In genomic region chr3:129067731-129068130, GRCh38 we compare ENCODE assay signal across 14 cellular contexts. TPM values are rescaled to one million over a fixed set of nuclear protein-coding genes. Genes with fewer than 3 reads are reported as not detected.
DNase-seq lines count a peak whose midpoint lies in the region; ATAC-seq, FAIRE-seq and TF ChIP-seq lines count a peak whose summit lies in the region.
"Not testable (repeated sequence)": the region's sequence is repeated elsewhere in the genome, so short reads cannot be mapped to it uniquely, and the experiment has no call there.
"Had no signal": no experiment of that assay in that cellular context is flagged by ENCODE, and none has a peak within 500 bp of the region (broad histone marks: within the 10 kb centered on the region; RNA-seq: fewer than 3 reads in every experiment).

No MANE protein-coding gene starts in this region.

- H2BK15ac ChIP-seq in H1 (ENCODE audit: low read length): not testable (repeated sequence)

- not testable (repeated sequence) for H3K4me2 ChIP-seq in DND-41 (ENCODE audit: insufficient read depth, low read length)
- 0 out of 2 replicates have a peak overlapping the region, but pooled peaks have one; percentile 51 for H3K4me2 ChIP-seq in OCI-LY3 (ENCODE audit: low read length)
- H3K4me2 ChIP-seq in H1 (ENCODE audit: insufficient read depth in 1 of 2, low read depth in 2 of 2, low read length in 2 of 2): 0 out of 4 replicates have a peak overlapping the region, but pooled peaks of 1 of the 2 experiments have one; percentile 29

- TF ChIP-seq EP300 in H1 (IDR thresholded peaks at IDR 0.05; ENCODE audit: borderline replicate concordance in 1 of 2, low read depth in 2 of 2, low read length in 2 of 2): not testable (repeated sequence)

- not testable (repeated sequence) for TF ChIP-seq CTCF in DND-41 (IDR thresholded peaks at IDR 0.05; ENCODE audit: borderline replicate concordance, extremely low read depth, low read length, poor library complexity, severe bottlenecking); OCI-LY3 (IDR thresholded peaks at IDR 0.05; ENCODE audit: low read depth, low read length)
- TF ChIP-seq CTCF in H1 (IDR thresholded peaks at IDR 0.05; ENCODE audit: control extremely low read depth in 1 of 3, insufficient read depth in 1 of 3, low read depth in 1 of 3, low read length in 3 of 3): 0 out of 4 replicates have a peak, but pooled peaks of 1 of the 3 experiments have one; percentile 11

- H3K36me3 ChIP-seq in DND-41 (ENCODE audit: insufficient read depth, low read length); OCI-LY3 (replicated peaks; ENCODE audit: low read depth, low read length); H1 (ENCODE audit: control insufficient read depth in 2 of 4, insufficient read depth in 4 of 4, low read length in 3 of 4); mucosa of rectum (ENCODE audit: control insufficient read depth in 2 of 2, insufficient read depth in 2 of 2, low read length in 2 of 2): not testable (repeated sequence)

- not testable (repeated sequence) for H4K20me1 ChIP-seq in DND-41 (ENCODE audit: insufficient read depth, low read length); OCI-LY3 (ENCODE audit: insufficient read depth, low read length); H1 (replicated peaks in 1 of 2; ENCODE audit: control insufficient read depth in 1 of 2, insufficient read depth in 2 of 2, low read length in 2 of 2)

- not testable (repeated sequence) for H3K27ac ChIP-seq in DND-41 (ENCODE audit: low read length); OCI-LY3 (ENCODE audit: low read length); H1 (ENCODE audit: low read depth, low read length)
- peak overlapping the region; percentile 90 to 92 for H3K27ac ChIP-seq in mucosa of rectum (ENCODE audit: low read depth in 2 of 2, low read length in 2 of 2)

- not testable (repeated sequence) for H4K5ac ChIP-seq in H1 (ENCODE audit: insufficient read length, low read depth, low read length)

- H3K4me1 ChIP-seq in DND-41 (ENCODE audit: insufficient read depth, low read length); OCI-LY3 (ENCODE audit: low read length); H1 (replicated peaks in 1 of 4; ENCODE audit: control insufficient read depth in 3 of 4, insufficient read depth in 4 of 4, low read length in 3 of 4): not testable (repeated sequence)
- H3K4me1 ChIP-seq in mucosa of rectum (ENCODE audit: control insufficient read depth in 2 of 2, insufficient read depth in 2 of 2, low read length in 2 of 2): peaks cover 33 to 40% of the 10 kb centered on the region in 2 donors

- H3K36me3 Mint-ChIP-seq in activated CD4-positive, alpha-beta memory T cell treated with anti-CD3 and anti-CD28 coated beads, Interleukin-2, amount 10 ng/mL, durations not matched to agents 7 days and 5 days (ENCODE audit: low read depth); activated naive CD4-positive, alpha-beta T cell treated with anti-CD3 and anti-CD28 coated beads, Interleukin-2, amount 50 U/mL, for 24 hours: not testable (repeated sequence)

- peak overlapping the region; percentile 7 for H3K4me3 Mint-ChIP-seq in activated CD4-positive, alpha-beta memory T cell treated with anti-CD3 and anti-CD28 coated beads, Interleukin-2, amount 10 ng/mL, durations not matched to agents 7 days and 5 days
- H3K4me3 Mint-ChIP-seq in activated naive CD4-positive, alpha-beta T cell treated with anti-CD3 and anti-CD28 coated beads, Interleukin-2, amount 50 U/mL, for 24 hours: peak overlapping the region; percentile 68

- H2AK5ac ChIP-seq in H1 (ENCODE audit: low read depth, low read length): not testable (repeated sequence)

- H2AFZ ChIP-seq in DND-41 (ENCODE audit: low read depth, low read length); OCI-LY3 (ENCODE audit: low read depth, low read length); H1 (ENCODE audit: low read length): not testable (repeated sequence)

- not testable (repeated sequence) for H2BK20ac ChIP-seq in H1 (ENCODE audit: low read length)

- H3K79me1 ChIP-seq in H1 (ENCODE audit: low read depth, low read length): not testable (repeated sequence)

- not testable (repeated sequence) for H2BK12ac ChIP-seq in H1 (ENCODE audit: low read depth, low read length)

- DNase-seq in DND-41: peak; percentile 19
- DNase-seq in activated CD4-positive, alpha-beta memory T cell treated with anti-CD3 and anti-CD28 coated beads, Interleukin-2, amount 10 ng/mL, durations not matched to agents 7 days and 5 days; H1 (ENCODE audit: low read depth in 1 of 2, low spot score in 2 of 2): not testable (repeated sequence)
- DNase-seq in stimulated activated CD4-positive, alpha-beta T cell treated with anti-CD3 and anti-CD28 coated beads, Interleukin-1b, Interleukin-23, amount 100 ng/mL, for 48 hours: peak; percentile 42

- TF ChIP-seq RAD21 in H1 (IDR thresholded peaks at IDR 0.05 in 1 of 2, conservative IDR thresholded peaks at IDR 0.05 in 1 of 2; ENCODE audit: low read depth in 2 of 2, low read length in 2 of 2): not testable (repeated sequence)

- H3K9me3 ChIP-seq in DND-41 (ENCODE audit: insufficient read depth, low read length, severe bottlenecking); OCI-LY3 (ENCODE audit: insufficient read depth, low read length); H1 (ENCODE audit: insufficient read depth in 2 of 2, low read depth in 1 of 2, low read length in 1 of 2); mucosa of rectum (ENCODE audit: control insufficient read depth in 2 of 2, low read length in 2 of 2): not testable (repeated sequence)

- H3K18ac ChIP-seq in H1 (ENCODE audit: extremely low read depth, low read length): not testable (repeated sequence)

- not testable (repeated sequence) for FAIRE-seq in H1 (lab: Jason Lieb, UNC)

- H3K27ac Mint-ChIP-seq in activated CD4-positive, alpha-beta memory T cell treated with anti-CD3 and anti-CD28 coated beads, Interleukin-2, amount 10 ng/mL, durations not matched to agents 7 days and 5 days; activated naive CD4-positive, alpha-beta T cell treated with anti-CD3 and anti-CD28 coated beads, Interleukin-2, amount 50 U/mL, for 24 hours: not testable (repeated sequence)

- H3K23me2 ChIP-seq in H1 (ENCODE audit: low read depth, low read length): not testable (repeated sequence)

- not testable (repeated sequence) for H2BK5ac ChIP-seq in H1 (ENCODE audit: low read depth, low read length)

- not testable (repeated sequence) for H3K9ac ChIP-seq in DND-41 (ENCODE audit: low read depth, low read length); OCI-LY3 (ENCODE audit: low read length); H1 (replicated peaks in 1 of 4; ENCODE audit: extremely low read depth in 1 of 4, low read depth in 3 of 4, low read length in 3 of 4)
- peak overlapping the region in 1 of 2 donors; percentile 79 for H3K9ac ChIP-seq in mucosa of rectum (ENCODE audit: low read depth in 1 of 2, low read length in 2 of 2)

- not testable (repeated sequence) for ATAC-seq in DND-41 (ENCODE audit: insufficient read depth, low read depth)

- H3K4ac ChIP-seq in H1 (replicated peaks; ENCODE audit: insufficient read length, low read depth, low read length): not testable (repeated sequence)

- not testable (repeated sequence) for H3K23ac ChIP-seq in H1 (ENCODE audit: insufficient read length)

- not testable (repeated sequence) for H2BK120ac ChIP-seq in H1 (replicated peaks; ENCODE audit: low read depth, low read length)

- POLR2A ChIA-PET in activated CD4-positive, alpha-beta memory T cell treated with anti-CD3 and anti-CD28 coated beads, Interleukin-2, amount 10 ng/mL, durations not matched to agents 7 days and 5 days (lab: Charles Lee): interaction anchor here (1.5 to 3.6 kb wide), 4 partner anchors 8 to 248 kb away, joined by 4 to 27 read pairs (median 6); partner anchors contain the start of genes ACAD9 and RAB43
- POLR2A ChIA-PET in H1 (lab: Charles Lee; ENCODE audit: partially characterized antibody): interaction anchor here (0.6 to 1.6 kb wide), 10 partner anchors 9 to 210 kb away, joined by 3 to 4 read pairs (median 3); partner anchors contain the start of gene CNBP

- not testable (repeated sequence) for H3K27me3 ChIP-seq in DND-41 (ENCODE audit: insufficient read depth, low read length, poor library complexity); OCI-LY3 (ENCODE audit: low read depth, low read length); H1 (replicated peaks in 1 of 4; ENCODE audit: control insufficient read depth in 3 of 4, extremely low read depth in 1 of 4, insufficient read depth in 3 of 4, low read length in 3 of 4); mucosa of rectum (ENCODE audit: control insufficient read depth in 2 of 2, insufficient read depth in 2 of 2, low read length in 2 of 2)

- H4K8ac ChIP-seq in H1 (ENCODE audit: extremely low read depth, insufficient read depth, low read length): not testable (repeated sequence)

- not testable (repeated sequence) for H3K9me3 Mint-ChIP-seq in activated CD4-positive, alpha-beta memory T cell treated with anti-CD3 and anti-CD28 coated beads, Interleukin-2, amount 10 ng/mL, durations not matched to agents 7 days and 5 days; activated naive CD4-positive, alpha-beta T cell treated with anti-CD3 and anti-CD28 coated beads, Interleukin-2, amount 50 U/mL, for 24 hours

- H3K56ac ChIP-seq in H1 (replicated peaks; ENCODE audit: insufficient read length, low read depth, low read length): not testable (repeated sequence)

- H3K4me3 ChIP-seq in DND-41 (ENCODE audit: low read depth in 1 of 2, low read length in 2 of 2); OCI-LY3 (ENCODE audit: low read length); H1 (ENCODE audit: extremely low read depth in 1 of 4, insufficient read depth in 2 of 4, low read depth in 3 of 4, low read length in 4 of 4): not testable (repeated sequence)
- H3K4me3 ChIP-seq in mucosa of rectum (ENCODE audit: low read length in 2 of 2): peak overlapping the region; percentile 23 to 56

- not testable (repeated sequence) for H3K14ac ChIP-seq in H1 (ENCODE audit: insufficient read length)

- H3K4me1 Mint-ChIP-seq in activated CD4-positive, alpha-beta memory T cell treated with anti-CD3 and anti-CD28 coated beads, Interleukin-2, amount 10 ng/mL, durations not matched to agents 7 days and 5 days; activated naive CD4-positive, alpha-beta T cell treated with anti-CD3 and anti-CD28 coated beads, Interleukin-2, amount 50 U/mL, for 24 hours: not testable (repeated sequence)

- not testable (repeated sequence) for TF ChIP-seq POLR2A in H1 (IDR thresholded peaks at IDR 0.05; ENCODE audit: control extremely low read depth in 1 of 2, low read depth in 2 of 2, low read length in 2 of 2)

- H3K79me2 ChIP-seq in DND-41 (ENCODE audit: insufficient read depth, low read length); OCI-LY3 (ENCODE audit: low read length); H1 (ENCODE audit: control insufficient read depth in 1 of 2, insufficient read depth in 2 of 2, low read length in 2 of 2): not testable (repeated sequence)

- peaks cover 13% of the 10 kb centered on the region for H3K27me3 Mint-ChIP-seq in activated CD4-positive, alpha-beta memory T cell treated with anti-CD3 and anti-CD28 coated beads, Interleukin-2, amount 10 ng/mL, durations not matched to agents 7 days and 5 days
- not testable (repeated sequence) for H3K27me3 Mint-ChIP-seq in activated naive CD4-positive, alpha-beta T cell treated with anti-CD3 and anti-CD28 coated beads, Interleukin-2, amount 50 U/mL, for 24 hours

- H4K91ac ChIP-seq in H1 (replicated peaks; ENCODE audit: insufficient read length, low read length): not testable (repeated sequence)

- WGBS in H1 (ENCODE audit: extremely low coverage in 1 of 2, insufficient coverage in 1 of 2, insufficient read length in 1 of 2, insufficient replicate concordance in 2 of 2, low coverage in 1 of 2, low lambda C conversion rate in 2 of 2, missing lambda C conversion rate in 1 of 2), 2 experiments: 95% methylated on average over 7 of the region's 7 CpGs; no CpG with 5 or more reads in 1 of the 2 experiments

- CTCF ChIA-PET in activated CD4-positive, alpha-beta memory T cell treated with anti-CD3 and anti-CD28 coated beads, Interleukin-2, amount 10 ng/mL, durations not matched to agents 7 days and 5 days (lab: Charles Lee): interaction anchor here (1.2 to 4.7 kb wide), 5 partner anchors 10 to 97 kb away, joined by 5 to 31 read pairs (median 14); partner anchors contain the start of gene RAB43
- CTCF ChIA-PET in H1 (lab: Charles Lee; ENCODE audit: partially characterized antibody): interaction anchor here (0.6 to 14.9 kb wide), 12 partner anchors 11 to 333 kb away, joined by 3 to 210 read pairs (median 3); partner anchors contain the start of genes CFAP92 and GP9

RNA-seq across cellular contexts. Expression of gene GP9, which starts 7.2 kb away (rescaled TPM):
- total RNA-seq in activated CD4-positive, alpha-beta memory T cell treated with anti-CD3 and anti-CD28 coated beads, Interleukin-2, amount 10 ng/mL, durations not matched to agents 7 days and 5 days: not detected
- total RNA-seq in H1 (2021; fragmentation: NEBNext Ultra II Directional; extraction: Animal tissue kit (Norgen Biotek cat#: 25700)): not detected in 2 replicates
- not detected in 2 replicates for polyA plus RNA-seq in H1 (2011; rRNA removed)
- not detected for polyA plus RNA-seq in H1 (2011; cell fraction: cytosol; rRNA removed)
- polyA plus RNA-seq in H1 (2011; cell fraction: nucleus; rRNA removed): not detected
- not detected in 4 replicates for polyA plus RNA-seq in H1 (2012, experiment 1 of 2)
- polyA plus RNA-seq in H1 (2012, experiment 2 of 2): not detected
- polyA plus RNA-seq in H1 (2013, experiment 1 of 2): not detected
- polyA plus RNA-seq in H1 (2013, experiment 2 of 2): not detected
- not detected in 2 replicates for polyA minus RNA-seq in H1 (2011; rRNA and poly(A)+ RNA removed)
- polyA minus RNA-seq in H1 (2011; cell fraction: cytosol; rRNA and poly(A)+ RNA removed): not detected
- polyA minus RNA-seq in H1 (2011; cell fraction: nucleus; rRNA and poly(A)+ RNA removed): not detected
- total RNA-seq: activated naive CD4-positive, alpha-beta T cell treated with anti-CD3 and anti-CD28 coated beads, Interleukin-2, amount 50 U/mL, for 72 hours; Calu3; Daoy; mammary epithelial cell; NCI-H460; Peyer's patch; thyroid gland had no signal
- polyA plus RNA-seq: mammary epithelial cell had no signal

RNA-seq across cellular contexts. Expression of gene RAB43, which starts 53.9 kb away (rescaled TPM):
- total RNA-seq in activated CD4-positive, alpha-beta memory T cell treated with anti-CD3 and anti-CD28 coated beads, Interleukin-2, amount 10 ng/mL, durations not matched to agents 7 days and 5 days: 10 to 100 TPM; 46.3 to 48.1 TPM
- 18.7 and 19.4 TPM in 2 replicates for total RNA-seq in H1 (2021; fragmentation: NEBNext Ultra II Directional; extraction: Animal tissue kit (Norgen Biotek cat#: 25700))
- polyA plus RNA-seq in H1 (2011; rRNA removed): 13.1 and 18.7 TPM in 2 replicates
- 12.7 TPM for polyA plus RNA-seq in H1 (2011; cell fraction: cytosol; rRNA removed)
- 25.4 TPM for polyA plus RNA-seq in H1 (2011; cell fraction: nucleus; rRNA removed)
- polyA plus RNA-seq in H1 (2012, experiment 1 of 2): 10.6 to 13.7 TPM (median 13.1 TPM) in 4 replicates
- polyA plus RNA-seq in H1 (2012, experiment 2 of 2): 14.1 TPM
- polyA plus RNA-seq in H1 (2013, experiment 1 of 2): 11.8 TPM
- polyA plus RNA-seq in H1 (2013, experiment 2 of 2): 12.4 TPM
- 10.3 and 10.9 TPM in 2 replicates for polyA minus RNA-seq in H1 (2011; rRNA and poly(A)+ RNA removed)
- 9.8 TPM for polyA minus RNA-seq in H1 (2011; cell fraction: cytosol; rRNA and poly(A)+ RNA removed)
- polyA minus RNA-seq in H1 (2011; cell fraction: nucleus; rRNA and poly(A)+ RNA removed): 11.4 TPM
